16 cellular contexts compared by ENCODE assay signal in genomic region chr9:120433701-120434100, GRCh38.
DNase-seq lines count a peak whose midpoint lies in the region; ATAC-seq and TF ChIP-seq lines count a peak whose summit lies in the region.
"Had no signal": no experiment of that assay in that cellular context is flagged by ENCODE, and none has a peak within 500 bp of the region (broad histone marks: within the 10 kb centered on the region; RNA-seq: fewer than 3 reads in every experiment).

No MANE protein-coding gene starts in this region.

- H3K27ac ChIP-seq in hepatocyte (peak overlapping the region; percentile 48), psoas muscle (peak overlapping the region; percentile 51)
- H3K27ac ChIP-seq: C4-2B had no signal

- no peaks in the 10 kb centered on the region for H3K27me3 Mint-ChIP-seq in activated T-helper 17 cell treated with anti-CD3 and anti-CD28 coated beads, Interleukin-2, amount 50 U/mL, for 72 hours
- H3K27me3 Mint-ChIP-seq in CD14-positive monocyte (ENCODE audit: low read depth in 3 of 3), result peaks cover 0 to 2% (median 0%) of the 10 kb centered on the region in 3 donors
- H3K27me3 Mint-ChIP-seq: IgD-negative memory B cell had no signal

- no peak overlapping the region for H3K4me3 Mint-ChIP-seq in activated T-helper 17 cell treated with anti-CD3 and anti-CD28 coated beads, Interleukin-2, amount 50 U/mL, for 72 hours
- H3K4me3 Mint-ChIP-seq in CD14-positive monocyte, result no peak overlapping the region
- H3K4me3 Mint-ChIP-seq: CD8-positive, alpha-beta T cell; IgD-negative memory B cell had no signal

- no peak overlapping the region for H2AFZ ChIP-seq in hepatocyte

- peaks cover 69% of the 10 kb centered on the region for H3K36me3 Mint-ChIP-seq in activated T-helper 17 cell treated with anti-CD3 and anti-CD28 coated beads, Interleukin-2, amount 50 U/mL, for 72 hours (ENCODE audit: low read depth)
- H3K36me3 Mint-ChIP-seq in CD14-positive monocyte, result peaks cover 36 to 37% of the 10 kb centered on the region in 2 donors

- H4K20me1 ChIP-seq in hepatocyte (ENCODE audit: insufficient read depth, poor library complexity, severe bottlenecking), result no peaks in the 10 kb centered on the region

- TF ChIP-seq CTCF in hepatocyte (IDR thresholded peaks at IDR 0.05; ENCODE audit: poor library complexity), result no peak
- TF ChIP-seq CTCF in psoas muscle (IDR thresholded peaks at IDR 0.05), result no peak
- TF ChIP-seq CTCF in CD14-positive monocyte (IDR thresholded peaks at IDR 0.05), result no peak

- peaks cover 7% of the 10 kb centered on the region for H3K4me1 ChIP-seq in hepatocyte (ENCODE audit: insufficient read depth)
- H3K4me1 ChIP-seq in psoas muscle, result peaks cover 14% of the 10 kb centered on the region
- H3K4me1 ChIP-seq: BE2C, HAP-1 had no signal

- no peak for ATAC-seq in activated T-helper 17 cell treated with anti-CD3 and anti-CD28 coated beads, Interleukin-2, amount 50 U/mL, for 72 hours (replicated peaks)
- ATAC-seq in psoas muscle, result peak in 2 of 4 donors; percentile 26 to 34
- no peak for ATAC-seq in GM18861 (IDR thresholded peaks at IDR 0.05; ENCODE audit: unreplicated experiment)
- ATAC-seq: CD8-positive, alpha-beta T cell had no signal

- 96% methylated on average over 4 of the region's 4 CpGs for WGBS in hepatocyte (ENCODE audit: low lambda C conversion rate, missing lambda C conversion rate)
- WGBS in psoas muscle, 3 donors, result 92 to 94% (median 92%) methylated on average over 4 of the region's 4 CpGs

- H3K27me3 ChIP-seq in hepatocyte, result no peaks in the 10 kb centered on the region
- no peaks in the 10 kb centered on the region for H3K27me3 ChIP-seq in psoas muscle (ENCODE audit: insufficient read depth in 3 of 3, low read length in 2 of 3)
- H3K27me3 ChIP-seq: BE2C had no signal

- no peaks in the 10 kb centered on the region for H3K9me2 ChIP-seq in hepatocyte (replicated peaks; ENCODE audit: insufficient read depth)

- H3K79me2 ChIP-seq in hepatocyte, result no peaks in the 10 kb centered on the region

- H3K9me3 ChIP-seq in hepatocyte (ENCODE audit: low read depth) (no peaks in the 10 kb centered on the region), psoas muscle (no peaks in the 10 kb centered on the region)
- H3K9me3 ChIP-seq: BE2C, HAP-1 had no signal

- intact Hi-C loops in psoas muscle (cut with DNase I), result no loop called here
- intact Hi-C loops in CD14-positive monocyte (cut with micrococcal nuclease), result no loop called here

- H3K27ac Mint-ChIP-seq in activated T-helper 17 cell treated with anti-CD3 and anti-CD28 coated beads, Interleukin-2, amount 50 U/mL, for 72 hours, result peak overlapping the region; percentile 4
- peak overlapping the region in 1 of 7 donors; percentile 6 for H3K27ac Mint-ChIP-seq in CD14-positive monocyte
- H3K27ac Mint-ChIP-seq: CD8-positive, alpha-beta T cell had no signal

- no peak overlapping the region for H3K4me2 ChIP-seq in hepatocyte

- H3K36me3 ChIP-seq in hepatocyte (replicated peaks; ENCODE audit: insufficient read depth, low read depth), result no peaks in the 10 kb centered on the region
- peaks cover 3 to 20% of the 10 kb centered on the region in 2 donors for H3K36me3 ChIP-seq in psoas muscle (ENCODE audit: insufficient read depth in 1 of 2, low read depth in 1 of 2)

- DNase-seq in HCEC 1CT (peak; percentile 65), hepatocyte (ENCODE audit: low spot score) (no peak), psoas muscle (no peak), NCI-H446 (lab: John Stamatoyannopoulos, UW) (no peak), CD14-positive monocyte (ENCODE audit: low spot score) (no peak)
- DNase-seq: BE2C; CD8-positive, alpha-beta T cell; COR-L47; DMS153; DMS79 treated with DMSO at 0.1 percent for 48 hours; EL had no signal

- peaks cover 5% of the 10 kb centered on the region for H3K4me1 Mint-ChIP-seq in activated T-helper 17 cell treated with anti-CD3 and anti-CD28 coated beads, Interleukin-2, amount 50 U/mL, for 72 hours
- peaks cover 27% of the 10 kb centered on the region for H3K4me1 Mint-ChIP-seq in CD14-positive monocyte

- no peaks in the 10 kb centered on the region for H3K9me3 Mint-ChIP-seq in activated T-helper 17 cell treated with anti-CD3 and anti-CD28 coated beads, Interleukin-2, amount 50 U/mL, for 72 hours
- H3K9me3 Mint-ChIP-seq in CD14-positive monocyte, result peaks cover 0 to 3% (median 0%) of the 10 kb centered on the region in 7 donors
- H3K9me3 Mint-ChIP-seq: CD8-positive, alpha-beta T cell; IgD-negative memory B cell had no signal

- H3K4me3 ChIP-seq in hepatocyte (no peak overlapping the region), psoas muscle (no peak overlapping the region)
- H3K4me3 ChIP-seq: HAP-1 had no signal
